In the genomic region with DNA sequence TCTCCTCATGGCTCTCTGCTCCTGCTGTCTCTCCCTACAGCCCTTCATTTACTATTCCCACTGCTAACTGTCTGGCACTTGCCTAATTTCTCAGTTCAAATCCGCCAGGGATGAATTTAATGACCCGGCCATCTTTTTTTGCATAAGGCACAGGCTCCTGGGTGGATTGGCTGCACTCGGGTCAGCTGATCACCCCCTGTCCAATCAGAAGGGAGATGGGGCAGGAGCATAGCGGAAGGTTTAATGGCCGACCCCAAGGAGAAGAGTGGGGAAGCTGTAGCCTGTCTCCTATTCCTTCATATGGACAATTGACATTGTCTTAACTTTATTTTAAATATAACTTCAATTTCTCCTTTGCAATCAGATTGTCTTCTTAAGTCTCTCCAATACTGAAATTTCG, we compare ENCODE assay signal across 18 cellular contexts. TPM values are rescaled to one million over a fixed set of nuclear protein-coding genes. Genes with fewer than 3 reads are reported as not detected.
DNase-seq lines count a peak whose midpoint lies in the region; ATAC-seq, FAIRE-seq and TF ChIP-seq lines count a peak whose summit lies in the region.
"Had no signal": no experiment of that assay in that cellular context is flagged by ENCODE, and none has a peak within 500 bp of the region (broad histone marks: within the 10 kb centered on the region; RNA-seq: fewer than 3 reads in every experiment).

No MANE protein-coding gene starts in this region.

- no peak overlapping the region for H3K4me2 ChIP-seq in trophoblast cell (ENCODE audit: low read length)

- ATAC-seq in stimulated activated naive B cell treated with anti-CD40 and anti-IgM and Interleukin-4, amounts not matched to agents 10 μg/mL and 1 μg/mL and 100 μg/mL, for 72 hours (replicated peaks) = no peak
- ATAC-seq: CD8-positive, alpha-beta T cell; Panc1 had no signal

- H4K91ac ChIP-seq in trophoblast cell (ENCODE audit: low read depth, low read length) = no peak overlapping the region

- no peak overlapping the region for H3K18ac ChIP-seq in trophoblast cell (ENCODE audit: low read length)

- no peak overlapping the region for H3K14ac ChIP-seq in trophoblast cell (ENCODE audit: low read length)

- H3K27me3 ChIP-seq in SJCRH30 = no peaks in the 10 kb centered on the region
- H3K27me3 ChIP-seq in trophoblast cell (ENCODE audit: insufficient read depth, low read length) = no peaks in the 10 kb centered on the region

- no peaks in the 10 kb centered on the region for H3K79me2 ChIP-seq in trophoblast cell (ENCODE audit: control insufficient read depth, insufficient read depth, low read length, poor library complexity)

- no peak overlapping the region for H3K27ac Mint-ChIP-seq in stimulated activated naive B cell treated with anti-CD40 and anti-IgM and Interleukin-4, amounts not matched to agents 10 μg/mL and 1 μg/mL and 100 μg/mL, for 72 hours
- H3K27ac Mint-ChIP-seq in activated T-helper 2 cell treated with anti-CD3 and anti-CD28 coated beads, Interferon-gamma antibody, Interleukin-2, Interleukin-4, amounts not matched to agents 10 μg/mL and 5 μg/mL and 100 μg/mL, durations not matched to agents 14 hours and 24 hours and 36 hours = no peak overlapping the region
- H3K27ac Mint-ChIP-seq: CD8-positive, alpha-beta T cell had no signal

- peak overlapping the region; percentile 5 to 18 for H3K4me3 Mint-ChIP-seq in stimulated activated naive B cell treated with anti-CD40 and anti-IgM and Interleukin-4, amounts not matched to agents 10 μg/mL and 1 μg/mL and 100 μg/mL, for 72 hours
- no peak overlapping the region for H3K4me3 Mint-ChIP-seq in activated T-helper 2 cell treated with anti-CD3 and anti-CD28 coated beads, Interferon-gamma antibody, Interleukin-2, Interleukin-4, amounts not matched to agents 10 μg/mL and 5 μg/mL and 100 μg/mL, durations not matched to agents 14 hours and 24 hours and 36 hours (ENCODE audit: low read depth)
- H3K4me3 Mint-ChIP-seq: CD8-positive, alpha-beta T cell had no signal

- no peak overlapping the region for H4K12ac ChIP-seq in trophoblast cell (ENCODE audit: low read depth, low read length)

- H3K4me3 ChIP-seq in SJCRH30 (peak overlapping the region; percentile 52), trophoblast cell (ENCODE audit: low read depth, low read length) (no peak overlapping the region)
- H3K4me3 ChIP-seq: SK-N-MC had no signal

- H2BK120ac ChIP-seq in trophoblast cell (ENCODE audit: insufficient read depth, low read length, poor library complexity) = no peak overlapping the region

- H3K36me3 Mint-ChIP-seq in stimulated activated naive B cell treated with anti-CD40 and anti-IgM and Interleukin-4, amounts not matched to agents 10 μg/mL and 1 μg/mL and 100 μg/mL, for 72 hours = no peaks in the 10 kb centered on the region
- H3K36me3 Mint-ChIP-seq in activated T-helper 2 cell treated with anti-CD3 and anti-CD28 coated beads, Interferon-gamma antibody, Interleukin-2, Interleukin-4, amounts not matched to agents 10 μg/mL and 5 μg/mL and 100 μg/mL, durations not matched to agents 14 hours and 24 hours and 36 hours (ENCODE audit: low read depth) = no peaks in the 10 kb centered on the region
- H3K36me3 Mint-ChIP-seq: CD8-positive, alpha-beta T cell had no signal

- peak; percentile 14 for FAIRE-seq in GM12892 (lab: Jason Lieb, UNC)

- no peak overlapping the region for H2AK5ac ChIP-seq in trophoblast cell (ENCODE audit: low read length)

- no peak overlapping the region for H2AFZ ChIP-seq in trophoblast cell (ENCODE audit: insufficient read depth, low read length, poor library complexity)

- H3K36me3 ChIP-seq in SJCRH30 (no peaks in the 10 kb centered on the region), trophoblast cell (ENCODE audit: control insufficient read depth in 1 of 2, insufficient read depth in 2 of 2, low read length in 2 of 2) (no peaks in the 10 kb centered on the region)

- no peak overlapping the region for H3K9ac ChIP-seq in trophoblast cell (ENCODE audit: low read length)

- H3K27me3 Mint-ChIP-seq in stimulated activated naive B cell treated with anti-CD40 and anti-IgM and Interleukin-4, amounts not matched to agents 10 μg/mL and 1 μg/mL and 100 μg/mL, for 72 hours = peaks cover 0 to 7% of the 10 kb centered on the region in 2 donors
- H3K27me3 Mint-ChIP-seq in activated T-helper 2 cell treated with anti-CD3 and anti-CD28 coated beads, Interferon-gamma antibody, Interleukin-2, Interleukin-4, amounts not matched to agents 10 μg/mL and 5 μg/mL and 100 μg/mL, durations not matched to agents 14 hours and 24 hours and 36 hours (ENCODE audit: low read depth) = peaks cover 9% of the 10 kb centered on the region

- H3K79me1 ChIP-seq in trophoblast cell (ENCODE audit: low read length) = peaks cover 9% of the 10 kb centered on the region

- H2BK12ac ChIP-seq in trophoblast cell (ENCODE audit: low read length) = no peak overlapping the region

- no peak overlapping the region for H4K8ac ChIP-seq in trophoblast cell (ENCODE audit: low read depth, low read length)

- H3K4me1 ChIP-seq in SJCRH30 (peaks cover 17% of the 10 kb centered on the region), trophoblast cell (ENCODE audit: control insufficient read depth in 1 of 2, insufficient read depth in 2 of 2, low read length in 2 of 2) (peaks cover 11 to 13% of the 10 kb centered on the region in 2 experiments)

- H2BK5ac ChIP-seq in trophoblast cell (ENCODE audit: low read depth, low read length, poor library complexity) = no peak overlapping the region

- peaks cover 24 to 34% of the 10 kb centered on the region in 2 donors for H3K4me1 Mint-ChIP-seq in stimulated activated naive B cell treated with anti-CD40 and anti-IgM and Interleukin-4, amounts not matched to agents 10 μg/mL and 1 μg/mL and 100 μg/mL, for 72 hours
- no peaks in the 10 kb centered on the region for H3K4me1 Mint-ChIP-seq in activated T-helper 2 cell treated with anti-CD3 and anti-CD28 coated beads, Interferon-gamma antibody, Interleukin-2, Interleukin-4, amounts not matched to agents 10 μg/mL and 5 μg/mL and 100 μg/mL, durations not matched to agents 14 hours and 24 hours and 36 hours (ENCODE audit: low read depth)

- no peak overlapping the region for H3K4ac ChIP-seq in trophoblast cell (ENCODE audit: low read depth, low read length)

- DNase-seq in GM12892 (ENCODE audit: insufficient read length) (no peak), SJCRH30 (peak; percentile 92 to 93), mesenteric fat pad (ENCODE audit: low spot score) (peak; percentile 11), trophoblast cell (no peak), SKM-1 (lab: John Stamatoyannopoulos, UW; ENCODE audit: unreplicated experiment) (no peak)
- DNase-seq in stimulated activated naive B cell treated with anti-CD40 and anti-IgM and Interleukin-4, amounts not matched to agents 10 μg/mL and 1 μg/mL and 100 μg/mL, for 72 hours = no peak
- DNase-seq in activated T-helper 2 cell treated with anti-CD3 and anti-CD28 coated beads, Interferon-gamma antibody, Interleukin-2, Interleukin-4, amounts not matched to agents 10 μg/mL and 5 μg/mL and 100 μg/mL, durations not matched to agents 14 hours and 24 hours and 36 hours (ENCODE audit: low spot score) = no peak
- DNase-seq: ACHN; AML-193; CD8-positive, alpha-beta T cell; DND-41; GDM1; KBM-7; NCI-H1048; NCI-H2081; NCI-H510A had no signal

- WGBS in trophoblast cell (ENCODE audit: extremely low coverage, insufficient coverage, insufficient read length) = no CpG with 5 or more reads among the region's 6 CpGs

- no peak overlapping the region for H3K23ac ChIP-seq in trophoblast cell (ENCODE audit: low read length)

- intact Hi-C loops in activated T-helper 2 cell treated with anti-CD3 and anti-CD28 coated beads, Interferon-gamma antibody, Interleukin-2, Interleukin-4, amounts not matched to agents 10 μg/mL and 5 μg/mL and 100 μg/mL, durations not matched to agents 14 hours and 24 hours and 36 hours (cut with micrococcal nuclease) = no loop called here

- H3K27ac ChIP-seq in SJCRH30 (peak overlapping the region; percentile 98), trophoblast cell (ENCODE audit: low read depth, low read length) (no peak overlapping the region)

- H3K9me3 ChIP-seq in SJCRH30 (replicated peaks) = no peaks in the 10 kb centered on the region
- H3K9me3 ChIP-seq in trophoblast cell (ENCODE audit: insufficient read depth, low read depth, low read length) = no peaks in the 10 kb centered on the region

- no peaks in the 10 kb centered on the region for H3K9me3 Mint-ChIP-seq in stimulated activated naive B cell treated with anti-CD40 and anti-IgM and Interleukin-4, amounts not matched to agents 10 μg/mL and 1 μg/mL and 100 μg/mL, for 72 hours
- H3K9me3 Mint-ChIP-seq in activated T-helper 2 cell treated with anti-CD3 and anti-CD28 coated beads, Interferon-gamma antibody, Interleukin-2, Interleukin-4, amounts not matched to agents 10 μg/mL and 5 μg/mL and 100 μg/mL, durations not matched to agents 14 hours and 24 hours and 36 hours = no peaks in the 10 kb centered on the region
- H3K9me3 Mint-ChIP-seq: CD8-positive, alpha-beta T cell had no signal

- no peak for TF ChIP-seq POLR2A in GM12892 (IDR thresholded peaks at IDR 0.05; ENCODE audit: low read depth, low read length)

RNA-seq across cellular contexts. Expression of a gene that starts 55.4 kb away (rescaled TPM):
- polyA plus RNA-seq in GM12892 (2012; ENCODE audit: missing spikeins) = 39.1 TPM
- total RNA-seq in SJCRH30 (2014; rRNA removed; shearing (Covaris generic)) = 40.6 and 49.1 TPM in 2 replicates
- total RNA-seq in mesenteric fat pad = 25.7 TPM
- polyA plus RNA-seq in trophoblast cell (2013) = 18.9 and 19.4 TPM in 2 replicates
- total RNA-seq in activated T-helper 2 cell treated with anti-CD3 and anti-CD28 coated beads, Interferon-gamma antibody, Interleukin-2, Interleukin-4, amounts not matched to agents 10 μg/mL and 5 μg/mL and 100 μg/mL, durations not matched to agents 14 hours and 24 hours and 36 hours = 17.0 and 18.7 TPM in 2 replicates

Comparison
In these comparisons a context has a peak if more than half of its experiments do, and no peak if none do; other contexts are left out.
1. DNase-seq: peak in SJCRH30 (2 of 2) and mesenteric fat pad (single experiment); none in GM12892 (single experiment), stimulated activated naive B cell treated with anti-CD40 and anti-IgM and Interleukin-4, amounts not matched to agents 10 μg/mL and 1 μg/mL and 100 μg/mL, for 72 hours (single experiment), trophoblast cell (0 of 2), SKM-1 (single experiment) and activated T-helper 2 cell treated with anti-CD3 and anti-CD28 coated beads, Interferon-gamma antibody, Interleukin-2, Interleukin-4, amounts not matched to agents 10 μg/mL and 5 μg/mL and 100 μg/mL, durations not matched to agents 14 hours and 24 hours and 36 hours (single experiment).